ENCODE assay signal across 34 cellular contexts in the genomic region with DNA sequence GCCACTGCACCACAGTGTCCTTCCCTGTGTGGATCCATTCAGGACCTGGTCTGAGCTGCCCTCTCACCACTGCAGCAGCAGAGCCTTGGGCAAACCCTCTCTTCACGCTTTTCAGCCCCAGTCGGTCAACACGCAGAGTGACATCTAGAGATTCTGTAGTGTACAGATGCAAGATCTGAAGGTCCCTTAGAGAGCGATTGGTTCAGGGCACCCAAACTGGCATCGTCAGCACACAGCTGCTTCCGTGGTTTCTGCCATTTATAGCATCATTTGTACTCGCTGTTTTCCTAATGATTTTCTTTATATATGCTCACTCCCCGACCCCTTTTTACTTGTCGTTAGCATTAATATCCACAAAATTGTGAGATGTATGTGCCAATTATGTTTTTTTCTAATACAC. TPM values are rescaled to one million over a fixed set of nuclear protein-coding genes. Genes with fewer than 3 reads are reported as not detected.
"Had no signal": no experiment of that assay in that cellular context is flagged by ENCODE, and none has a peak within 500 bp of the region (broad histone marks: within the 10 kb centered on the region; RNA-seq: fewer than 3 reads in every experiment).

No MANE protein-coding gene starts in this region.

- H2AFZ ChIP-seq: hepatocyte had no signal

- H3K79me2 ChIP-seq: hepatocyte had no signal

- H3K4me2 ChIP-seq: hepatocyte had no signal

- FAIRE-seq: urothelium cell line had no signal

- H3K4me3 ChIP-seq: adrenal gland, coronary artery, dorsolateral prefrontal cortex, gastrocnemius medialis, hepatocyte, thoracic aorta had no signal

- H3K36me3 ChIP-seq: adrenal gland, brain microvascular endothelial cell, gastrocnemius medialis, thoracic aorta had no signal

- H3K36me3 Mint-ChIP-seq: activated naive CD8-positive, alpha-beta T cell treated with anti-CD3 and anti-CD28 coated beads for 36 hours had no signal

- H3K9me3 ChIP-seq: adrenal gland, gastrocnemius medialis, thoracic aorta had no signal

- H3K4me3 Mint-ChIP-seq: activated naive CD4-positive, alpha-beta T cell treated with anti-CD3 and anti-CD28 coated beads for 36 hours; activated naive CD8-positive, alpha-beta T cell treated with anti-CD3 and anti-CD28 coated beads for 36 hours; activated T-helper 1 cell treated with anti-CD3 and anti-CD28 coated beads, Interleukin-12 subunit alpha, Interleukin-12 subunit beta, Interleukin-2, Interleukin-4 antibody, amounts not matched to agents 30 ng/mL and 10 ng/mL and 1 ng/mL, durations not matched to agents 14 hours and 24 hours and 36 hours; naive thymus-derived CD4-positive, alpha-beta T cell; neural crest cell; stimulated activated effector memory CD8-positive, alpha-beta T cell treated with anti-CD3 and anti-CD28 coated beads, Interleukin-12 subunit alpha, Interleukin-12 subunit beta, amount 100 ng/mL, for 72 hours; stimulated activated naive CD8-positive, alpha-beta T cell treated with anti-CD3 and anti-CD28 coated beads, Interleukin-15, Interleukin-2, amounts not matched to agents 100 ng/mL and 50 ng/mL, for 24 hours had no signal

- ATAC-seq: gastrocnemius medialis; left cardiac atrium; left ventricle myocardium superior; right cardiac atrium; stimulated activated effector memory CD8-positive, alpha-beta T cell treated with anti-CD3 and anti-CD28 coated beads, Interleukin-12 subunit alpha, Interleukin-12 subunit beta, amount 100 ng/mL, for 72 hours had no signal

- H3K27ac Mint-ChIP-seq: activated naive CD4-positive, alpha-beta T cell treated with anti-CD3 and anti-CD28 coated beads for 36 hours; activated naive CD8-positive, alpha-beta T cell treated with anti-CD3 and anti-CD28 coated beads for 36 hours; activated T-helper 1 cell treated with anti-CD3 and anti-CD28 coated beads, Interleukin-12 subunit alpha, Interleukin-12 subunit beta, Interleukin-2, Interleukin-4 antibody, amounts not matched to agents 30 ng/mL and 10 ng/mL and 1 ng/mL, durations not matched to agents 14 hours and 24 hours and 36 hours; naive thymus-derived CD4-positive, alpha-beta T cell; stimulated activated effector memory CD8-positive, alpha-beta T cell treated with anti-CD3 and anti-CD28 coated beads, Interleukin-12 subunit alpha, Interleukin-12 subunit beta, amount 100 ng/mL, for 72 hours; stimulated activated naive CD8-positive, alpha-beta T cell treated with anti-CD3 and anti-CD28 coated beads, Interleukin-15, Interleukin-2, amounts not matched to agents 100 ng/mL and 50 ng/mL, for 24 hours had no signal

- H3K9me3 Mint-ChIP-seq: activated naive CD4-positive, alpha-beta T cell treated with anti-CD3 and anti-CD28 coated beads for 36 hours; activated naive CD8-positive, alpha-beta T cell treated with anti-CD3 and anti-CD28 coated beads for 36 hours; activated T-helper 1 cell treated with anti-CD3 and anti-CD28 coated beads, Interleukin-12 subunit alpha, Interleukin-12 subunit beta, Interleukin-2, Interleukin-4 antibody, amounts not matched to agents 30 ng/mL and 10 ng/mL and 1 ng/mL, durations not matched to agents 14 hours and 24 hours and 36 hours; stimulated activated effector memory CD8-positive, alpha-beta T cell treated with anti-CD3 and anti-CD28 coated beads, Interleukin-12 subunit alpha, Interleukin-12 subunit beta, amount 100 ng/mL, for 72 hours; stimulated activated naive CD8-positive, alpha-beta T cell treated with anti-CD3 and anti-CD28 coated beads, Interleukin-15, Interleukin-2, amounts not matched to agents 100 ng/mL and 50 ng/mL, for 24 hours had no signal

- H3K27ac ChIP-seq: adrenal gland, brain microvascular endothelial cell, coronary artery, dorsolateral prefrontal cortex, gastrocnemius medialis, hepatocyte, thoracic aorta had no signal

- DNase-seq: activated CD4-positive, alpha-beta T cell treated with anti-CD3 and anti-CD28 coated beads for 4 hours; activated CD4-positive, alpha-beta T cell treated with anti-CD3 and anti-CD28 coated beads, Interleukin-2, amount 50 U/mL, for 4 hours; activated effector memory CD4-positive, alpha-beta T cell treated with anti-CD3 and anti-CD28 coated beads, Interleukin-2, amount 50 U/mL, for 16 hours; activated naive CD4-positive, alpha-beta T cell treated with anti-CD3 and anti-CD28 coated beads for 36 hours; activated naive CD8-positive, alpha-beta T cell treated with anti-CD3 and anti-CD28 coated beads for 36 hours; adrenal gland; effector memory CD4-positive, alpha-beta T cell; erythroblast; gastrocnemius medialis; islet precursor cell; left cardiac atrium; left ventricle myocardium superior; naive thymus-derived CD4-positive, alpha-beta T cell; stimulated activated CD4-positive, alpha-beta T cell treated with anti-CD3 and anti-CD28 coated beads, Interleukin-4, amount 100 ng/mL, for 24 hours; trophoblast cell had no signal

- H3K27me3 ChIP-seq: gastrocnemius medialis had no signal

- H3K4me1 Mint-ChIP-seq: activated naive CD8-positive, alpha-beta T cell treated with anti-CD3 and anti-CD28 coated beads for 36 hours; naive thymus-derived CD4-positive, alpha-beta T cell; neural crest cell; stimulated activated effector memory CD8-positive, alpha-beta T cell treated with anti-CD3 and anti-CD28 coated beads, Interleukin-12 subunit alpha, Interleukin-12 subunit beta, amount 100 ng/mL, for 72 hours had no signal

RNA-seq across cellular contexts. Expression of a gene that starts 1.5 kb away (rescaled TPM):
- total RNA-seq: activated naive CD4-positive, alpha-beta T cell treated with anti-CD3 and anti-CD28 coated beads for 36 hours; activated T-helper 1 cell treated with anti-CD3 and anti-CD28 coated beads, Interleukin-12 subunit alpha, Interleukin-12 subunit beta, Interleukin-2, Interleukin-4 antibody, amounts not matched to agents 30 ng/mL and 10 ng/mL and 1 ng/mL, durations not matched to agents 14 hours and 24 hours and 36 hours; adrenal gland; aorta; cardiac septum; cerebellum; gastrocnemius medialis; hepatocyte; left cardiac atrium; left ventricle myocardium superior; mammary epithelial cell; neural crest cell; omental fat pad; right cardiac atrium; skeletal muscle tissue; subcutaneous adipose tissue; thoracic aorta had no signal
- polyA plus RNA-seq: hepatocyte, mammary epithelial cell, right cardiac atrium had no signal

RNA-seq across cellular contexts. Expression of a gene that starts 16.2 kb away (rescaled TPM):
- total RNA-seq: activated naive CD4-positive, alpha-beta T cell treated with anti-CD3 and anti-CD28 coated beads for 36 hours; activated naive CD8-positive, alpha-beta T cell treated with anti-CD3 and anti-CD28 coated beads for 36 hours; activated T-helper 1 cell treated with anti-CD3 and anti-CD28 coated beads, Interleukin-12 subunit alpha, Interleukin-12 subunit beta, Interleukin-2, Interleukin-4 antibody, amounts not matched to agents 30 ng/mL and 10 ng/mL and 1 ng/mL, durations not matched to agents 14 hours and 24 hours and 36 hours; aorta; hepatocyte; left cardiac atrium; left ventricle myocardium superior; mammary epithelial cell; mucosa of gallbladder; naive thymus-derived CD4-positive, alpha-beta T cell; omental fat pad; subcutaneous adipose tissue; thoracic aorta had no signal
- polyA plus RNA-seq: adrenal gland; aorta; hepatocyte; mammary epithelial cell; naive thymus-derived CD4-positive, alpha-beta T cell; right cardiac atrium had no signal
